In genomic region chr1:156776942-156777341, GRCh38 we compare ENCODE assay signal across 1 cellular context.
TF ChIP-seq lines count a peak whose summit lies in the region.

No MANE protein-coding gene starts in this region.

TF ChIP-seq in WTC11, 78 proteins besides CTCF, POLR2A, EP300 and RAD21 (continued from another document):
- no peak for TF ChIP-seq ERG (CRISPR knock-in tag; IDR thresholded peaks at IDR 0.05)
- no peak for TF ChIP-seq ZNF263 (CRISPR knock-in tag; IDR thresholded peaks at IDR 0.05; ENCODE audit: low read depth)
- no peak for TF ChIP-seq CDX4 (CRISPR knock-in tag; IDR thresholded peaks at IDR 0.05; ENCODE audit: borderline replicate concordance)
- TF ChIP-seq ZNF317 (CRISPR knock-in tag; IDR thresholded peaks at IDR 0.05; ENCODE audit: borderline replicate concordance, low read depth), result no peak
- TF ChIP-seq AFF4 (CRISPR knock-in tag; IDR thresholded peaks at IDR 0.05; ENCODE audit: borderline replicate concordance), result no peak
- TF ChIP-seq ZNF423 (CRISPR knock-in tag; IDR thresholded peaks at IDR 0.05), result no peak
- TF ChIP-seq ZBTB21 (CRISPR knock-in tag; IDR thresholded peaks at IDR 0.05; ENCODE audit: borderline replicate concordance), result no peak
- TF ChIP-seq RORB (CRISPR knock-in tag; IDR thresholded peaks at IDR 0.05), result no peak
- TF ChIP-seq ARID4B (CRISPR knock-in tag; IDR thresholded peaks at IDR 0.05; ENCODE audit: borderline replicate concordance), result no peak
- TF ChIP-seq ZNF281 (CRISPR knock-in tag; IDR thresholded peaks at IDR 0.05), result no peak
TF ChIP-seq in WTC11: peak in this region for 0.
